In the genomic region with DNA sequence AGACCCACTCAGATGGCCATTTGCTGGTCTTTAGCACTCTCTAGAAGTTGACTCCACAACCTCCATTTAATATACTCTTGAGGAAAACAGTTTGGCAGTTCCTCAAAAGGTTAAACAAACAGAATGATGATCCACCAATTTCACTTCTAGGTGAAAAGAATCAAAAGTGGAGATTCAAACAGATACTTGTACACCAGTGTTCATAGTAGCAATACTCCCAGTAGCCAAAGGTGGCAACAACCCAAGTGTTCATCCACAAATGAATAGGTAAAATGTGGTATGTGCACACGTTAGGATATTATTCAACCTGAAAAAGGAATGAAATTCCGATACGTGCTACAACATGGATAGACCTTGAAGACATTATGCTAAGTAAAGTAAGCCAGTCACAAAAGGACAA, we compare ENCODE assay signal across 2 cellular contexts.
TF ChIP-seq lines count a peak whose summit lies in the region.

No MANE protein-coding gene starts in this region.

TF ChIP-seq in HCT116, 20 proteins besides CTCF, POLR2A, EP300 and RAD21:
- no peak for TF ChIP-seq ELF1 (IDR thresholded peaks at IDR 0.05; ENCODE audit: borderline replicate concordance, low read depth)
- TF ChIP-seq ZFX (IDR thresholded peaks at IDR 0.05), result no peak
- no peak for TF ChIP-seq ZNF274 (IDR thresholded peaks at IDR 0.05; ENCODE audit: low read depth, low read length)
- no peak for TF ChIP-seq SIN3A (IDR thresholded peaks at IDR 0.05; ENCODE audit: low read depth)
- no peak for TF ChIP-seq FOSL1 (IDR thresholded peaks at IDR 0.05; ENCODE audit: low read depth)
- TF ChIP-seq, protein P1, sequence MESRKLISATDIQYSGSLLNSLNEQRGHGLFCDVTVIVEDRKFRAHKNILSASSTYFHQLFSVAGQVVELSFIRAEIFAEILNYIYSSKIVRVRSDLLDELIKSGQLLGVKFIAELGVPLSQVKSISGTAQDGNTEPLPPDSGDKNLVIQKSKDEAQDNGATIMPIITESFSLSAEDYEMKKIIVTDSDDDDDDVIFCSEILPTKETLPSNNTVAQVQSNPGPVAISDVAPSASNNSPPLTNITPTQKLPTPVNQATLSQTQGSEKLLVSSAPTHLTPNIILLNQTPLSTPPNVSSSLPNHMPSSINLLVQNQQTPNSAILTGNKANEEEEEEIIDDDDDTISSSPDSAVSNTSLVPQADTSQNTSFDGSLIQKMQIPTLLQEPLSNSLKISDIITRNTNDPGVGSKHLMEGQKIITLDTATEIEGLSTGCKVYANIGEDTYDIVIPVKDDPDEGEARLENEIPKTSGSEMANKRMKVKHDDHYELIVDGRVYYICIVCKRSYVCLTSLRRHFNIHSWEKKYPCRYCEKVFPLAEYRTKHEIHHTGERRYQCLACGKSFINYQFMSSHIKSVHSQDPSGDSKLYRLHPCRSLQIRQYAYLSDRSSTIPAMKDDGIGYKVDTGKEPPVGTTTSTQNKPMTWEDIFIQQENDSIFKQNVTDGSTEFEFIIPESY (IDR thresholded peaks at IDR 0.05; ENCODE audit: extremely low read depth, insufficient replicate concordance, low read length), result no peak
- TF ChIP-seq CEBPB (IDR thresholded peaks at IDR 0.05; ENCODE audit: low read depth), result no peak
- no peak for TF ChIP-seq SP1 (IDR thresholded peaks at IDR 0.05; ENCODE audit: low read depth)
- no peak for TF ChIP-seq POLR2AphosphoS5 (IDR thresholded peaks at IDR 0.05; ENCODE audit: low read depth, low read length)

TF ChIP-seq in K562, 482 proteins besides CTCF, POLR2A, EP300 and RAD21:
- TF ChIP-seq, protein P2, sequence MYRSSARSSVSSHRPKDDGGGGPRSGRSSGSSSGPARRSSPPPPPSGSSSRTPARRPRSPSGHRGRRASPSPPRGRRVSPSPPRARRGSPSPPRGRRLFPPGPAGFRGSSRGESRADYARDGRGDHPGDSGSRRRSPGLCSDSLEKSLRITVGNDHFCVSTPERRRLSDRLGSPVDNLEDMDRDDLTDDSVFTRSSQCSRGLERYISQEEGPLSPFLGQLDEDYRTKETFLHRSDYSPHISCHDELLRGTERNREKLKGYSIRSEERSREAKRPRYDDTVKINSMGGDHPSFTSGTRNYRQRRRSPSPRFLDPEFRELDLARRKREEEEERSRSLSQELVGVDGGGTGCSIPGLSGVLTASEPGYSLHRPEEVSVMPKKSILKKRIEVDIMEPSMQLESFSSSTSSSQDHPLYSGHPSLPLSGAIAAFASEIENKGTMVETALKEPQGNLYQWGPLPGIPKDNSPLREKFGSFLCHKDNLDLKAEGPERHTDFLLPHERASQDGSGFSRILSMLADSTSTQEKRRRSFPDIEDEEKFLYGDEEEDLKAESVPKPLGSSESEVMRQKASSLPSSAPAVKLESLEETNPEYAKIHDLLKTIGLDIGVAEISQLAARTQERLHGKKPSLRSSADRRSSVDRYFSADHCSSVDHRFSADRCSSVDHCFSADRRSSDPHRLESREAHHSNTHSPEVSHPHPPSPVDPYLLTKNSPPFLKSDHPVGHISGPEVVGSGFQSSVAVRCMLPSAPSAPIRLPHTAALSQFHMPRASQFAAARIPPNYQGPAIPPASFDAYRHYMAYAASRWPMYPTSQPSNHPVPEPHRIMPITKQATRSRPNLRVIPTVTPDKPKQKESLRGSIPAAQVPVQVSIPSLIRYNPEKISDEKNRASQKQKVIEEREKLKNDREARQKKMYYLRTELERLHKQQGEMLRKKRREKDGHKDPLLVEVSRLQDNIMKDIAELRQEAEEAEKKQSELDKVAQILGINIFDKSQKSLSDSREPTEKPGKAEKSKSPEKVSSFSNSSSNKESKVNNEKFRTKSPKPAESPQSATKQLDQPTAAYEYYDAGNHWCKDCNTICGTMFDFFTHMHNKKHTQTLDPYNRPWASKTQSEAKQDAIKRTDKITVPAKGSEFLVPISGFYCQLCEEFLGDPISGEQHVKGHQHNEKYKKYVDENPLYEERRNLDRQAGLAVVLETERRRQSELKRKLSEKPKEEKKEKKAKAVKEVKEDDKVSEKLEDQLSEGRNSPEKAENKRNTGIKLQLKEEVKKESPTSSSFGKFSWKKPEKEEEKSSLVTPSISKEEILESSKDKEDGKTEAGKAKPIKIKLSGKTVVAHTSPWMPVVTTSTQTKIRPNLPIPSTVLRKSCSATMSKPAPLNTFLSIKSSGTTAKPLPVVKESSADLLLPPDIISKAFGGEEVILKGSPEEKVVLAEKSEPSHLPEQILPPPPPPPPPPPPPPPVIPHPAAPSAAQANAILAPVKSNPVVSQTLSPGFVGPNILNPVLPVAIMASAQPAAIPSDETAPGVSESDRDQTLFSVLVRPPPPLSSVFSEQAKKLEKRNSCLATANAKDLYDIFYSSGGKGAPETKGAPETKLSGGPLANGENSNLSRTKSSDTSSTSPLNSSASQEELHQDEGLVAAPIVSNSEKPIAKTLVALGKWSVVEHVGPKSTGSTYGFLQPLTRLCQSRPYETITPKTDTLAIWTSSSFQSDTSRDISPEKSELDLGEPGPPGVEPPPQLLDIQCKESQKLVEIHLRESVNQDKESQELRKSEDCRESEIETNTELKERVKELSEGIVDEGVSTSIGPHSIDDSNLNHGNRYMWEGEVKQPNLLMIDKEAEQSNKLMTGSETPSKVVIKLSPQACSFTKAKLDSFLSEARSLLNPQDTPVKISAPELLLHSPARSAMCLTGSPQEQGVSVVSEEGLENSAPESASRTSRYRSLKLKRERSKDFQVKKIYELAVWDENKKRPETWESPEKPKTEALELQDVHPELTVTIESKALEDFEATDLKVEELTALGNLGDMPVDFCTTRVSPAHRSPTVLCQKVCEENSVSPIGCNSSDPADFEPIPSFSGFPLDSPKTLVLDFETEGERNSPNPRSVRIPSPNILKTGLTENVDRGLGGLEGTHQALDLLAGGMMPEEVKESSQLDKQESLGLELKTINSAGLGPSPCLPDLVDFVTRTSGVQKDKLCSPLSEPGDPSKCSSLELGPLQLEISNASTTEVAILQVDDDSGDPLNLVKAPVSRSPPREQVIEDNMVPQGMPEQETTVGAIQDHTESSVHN (IDR thresholded peaks at IDR 0.05; ENCODE audit: borderline replicate concordance in 1 of 2, low read depth in 1 of 2), result no peak
- no peak for TF ChIP-seq ZNF197 (CRISPR knock-in tag; IDR thresholded peaks at IDR 0.05; ENCODE audit: low read depth)
- TF ChIP-seq HLTF (IDR thresholded peaks at IDR 0.05), result no peak
- TF ChIP-seq OTX1 (CRISPR knock-in tag; IDR thresholded peaks at IDR 0.05), result no peak
- TF ChIP-seq NCOA4 (IDR thresholded peaks at IDR 0.05; ENCODE audit: partially characterized antibody), result no peak
